9 cellular contexts compared by ENCODE assay signal in genomic region chr10:45373003-45373782, GRCh38. TPM values are rescaled to one million over a fixed set of nuclear protein-coding genes. Genes with fewer than 3 reads are reported as not detected.
A peak's percentile ranks its signal among the peaks of the same experiment; 100 is the strongest.
DNase-seq lines count a peak whose midpoint lies in the region; ATAC-seq and TF ChIP-seq lines count a peak whose summit lies in the region.
"Had no signal": no experiment of that assay in that cellular context is flagged by ENCODE, and none has a peak within 500 bp of the region (broad histone marks: within the 10 kb centered on the region; RNA-seq: fewer than 3 reads in every experiment).

No MANE protein-coding gene starts in this region.

- H3K18ac ChIP-seq in neuronal stem cell (ENCODE audit: low read length), result peak overlapping the region; percentile 84

- H3K9me3 ChIP-seq in BLaER1 (no peaks in the 10 kb centered on the region), endocrine pancreas (ENCODE audit: control insufficient read depth, low read length) (no peaks in the 10 kb centered on the region), neuronal stem cell (replicated peaks in 1 of 2; ENCODE audit: control insufficient read depth in 2 of 2, insufficient read depth in 1 of 2, low read depth in 1 of 2, low read length in 2 of 2) (no peaks in the 10 kb centered on the region), thyroid gland (no peaks in the 10 kb centered on the region)

- peak overlapping the region; percentile 75 for H3K4me3 ChIP-seq in BLaER1
- peak overlapping the region; percentile 71 for H3K4me3 ChIP-seq in endocrine pancreas (ENCODE audit: control insufficient read depth, insufficient read depth, low read length)
- H3K4me3 ChIP-seq in neuronal stem cell (ENCODE audit: low read length in 2 of 2), result peak overlapping the region in 1 of 2 donors; percentile 67
- peak overlapping the region in 1 of 3 donors; percentile 30 for H3K4me3 ChIP-seq in thyroid gland (replicated peaks in 1 of 3)

- intact Hi-C loops in thyroid gland (cut with DNase I), result no loop called here

- no peaks in the 10 kb centered on the region for H3K9me3 Mint-ChIP-seq in T-cell

- H3K4me1 ChIP-seq in BLaER1 (peaks cover 90% of the 10 kb centered on the region), endocrine pancreas (ENCODE audit: control insufficient read depth, insufficient read depth, low read length) (no peaks in the 10 kb centered on the region), neuronal stem cell (ENCODE audit: control insufficient read depth in 2 of 2, insufficient read depth in 1 of 2, low read depth in 1 of 2, low read length in 2 of 2) (peaks cover 0 to 2% of the 10 kb centered on the region in 2 donors), thyroid gland (peaks cover 7 to 18% of the 10 kb centered on the region in 2 donors)

- peak overlapping the region; percentile 2 for H4K8ac ChIP-seq in neuronal stem cell (ENCODE audit: low read depth, low read length)

- H3K27ac Mint-ChIP-seq in T-cell, result peak overlapping the region in 1 of 2 donors; percentile 62

- no peak overlapping the region for H3K4ac ChIP-seq in neuronal stem cell (ENCODE audit: low read length)

- POLR2A ChIA-PET in T-cell (lab: Charles Lee), result interaction anchor here in 1 of 2 donors (0.7 kb wide), 1 partner anchor 48 kb away, joined by 3 read pairs; no protein-coding TSS in a partner anchor

- H3K4me1 Mint-ChIP-seq in T-cell, result peaks cover 16 to 39% (median 19%) of the 10 kb centered on the region in 3 donors

- WGBS in neuronal stem cell (ENCODE audit: extremely low coverage in 2 of 2, insufficient read length in 2 of 2, insufficient replicate concordance in 1 of 2), 2 donors, result no CpG with 5 or more reads among the region's 44 CpGs
- 3 to 4% methylated on average over 22 to 34 of the region's 44 CpGs for WGBS in thyroid gland, 2 donors

- CTCF ChIA-PET in T-cell (lab: Charles Lee), result no interaction called here

- ATAC-seq in GM19025 (IDR thresholded peaks at IDR 0.05; ENCODE audit: low read depth, unreplicated experiment) (peak; percentile 30), HG03097 (IDR thresholded peaks at IDR 0.05; ENCODE audit: low FRiP score, unreplicated experiment) (peak; percentile 31), T-cell (replicated peaks in 1 of 4) (peak; percentile 38 to 73 (median 46))

- TF ChIP-seq POLR2A in thyroid gland (IDR thresholded peaks at IDR 0.05), result no peak

- peak overlapping the region; percentile 69 for H3K23ac ChIP-seq in neuronal stem cell (ENCODE audit: low read depth, low read length, poor library complexity)

- no peaks in the 10 kb centered on the region for H3K36me3 Mint-ChIP-seq in T-cell

- H2BK120ac ChIP-seq in neuronal stem cell (ENCODE audit: low read depth, low read length), result no peak overlapping the region

- H4K91ac ChIP-seq in neuronal stem cell (ENCODE audit: low read depth, low read length, poor library complexity), result no peak overlapping the region

- H3K27me3 ChIP-seq in BLaER1, result no peaks in the 10 kb centered on the region; the same call in 1 of the 2 replicates
- H3K27me3 ChIP-seq in endocrine pancreas (ENCODE audit: control insufficient read depth, insufficient read depth, low read length), result no peaks in the 10 kb centered on the region
- peaks cover 4 to 74% (median 47%) of the 10 kb centered on the region in 3 experiments for H3K27me3 ChIP-seq in neuronal stem cell (ENCODE audit: control insufficient read depth in 3 of 3, insufficient read depth in 3 of 3, low read depth in 1 of 3, low read length in 3 of 3)
- H3K27me3 ChIP-seq in thyroid gland, result no peaks in the 10 kb centered on the region

- peak overlapping the region; percentile 51 for H3K14ac ChIP-seq in neuronal stem cell (ENCODE audit: low read length)

- H3K9ac ChIP-seq in BLaER1, result peak overlapping the region; percentile 83
- peak overlapping the region; percentile 31 for H3K9ac ChIP-seq in endocrine pancreas (ENCODE audit: control insufficient read depth, insufficient read depth, low read length)
- peak overlapping the region; percentile 5 for H3K9ac ChIP-seq in neuronal stem cell (ENCODE audit: low read depth, low read length, poor library complexity)

- TF ChIP-seq CTCF in thyroid gland (IDR thresholded peaks at IDR 0.05), result no peak

- no peaks in the 10 kb centered on the region for H3K36me3 ChIP-seq in BLaER1
- H3K36me3 ChIP-seq in endocrine pancreas (ENCODE audit: control insufficient read depth, insufficient read depth, low read length), result no peaks in the 10 kb centered on the region
- H3K36me3 ChIP-seq in neuronal stem cell (replicated peaks in 1 of 2; ENCODE audit: control insufficient read depth in 2 of 2, insufficient read depth in 2 of 2, low read length in 2 of 2), result no peaks in the 10 kb centered on the region
- no peaks in the 10 kb centered on the region for H3K36me3 ChIP-seq in thyroid gland

- H2BK15ac ChIP-seq in neuronal stem cell (ENCODE audit: low read length), result peak overlapping the region; percentile 62

- H2AK5ac ChIP-seq in neuronal stem cell (ENCODE audit: low read depth, low read length), result no peak overlapping the region

- peak overlapping the region; percentile 84 for H2AFZ ChIP-seq in neuronal stem cell (ENCODE audit: low read length)

- H2BK5ac ChIP-seq in neuronal stem cell (ENCODE audit: low read length), result no peak overlapping the region

- H4K20me1 ChIP-seq in BLaER1, result no peaks in the 10 kb centered on the region

- H3K79me1 ChIP-seq in neuronal stem cell (ENCODE audit: low read depth, low read length), result no peaks in the 10 kb centered on the region

- H3K4me2 ChIP-seq in BLaER1 (peak overlapping the region; percentile 95), neuronal stem cell (ENCODE audit: insufficient read depth, low read length, poor library complexity, severe bottlenecking) (peak overlapping the region; percentile 74)

- peak overlapping the region; percentile 80 to 87 (median 85) for H3K4me3 Mint-ChIP-seq in T-cell

- peak overlapping the region; percentile 81 for H3K27ac ChIP-seq in BLaER1
- H3K27ac ChIP-seq in neuronal stem cell (replicated peaks; ENCODE audit: low read length), result no peak overlapping the region
- H3K27ac ChIP-seq in thyroid gland, result no peak overlapping the region
- H3K27ac ChIP-seq: epithelial cell of prostate had no signal

- peak overlapping the region; percentile 46 for H2BK12ac ChIP-seq in neuronal stem cell (ENCODE audit: low read length)

- H3K27me3 Mint-ChIP-seq in T-cell, result peaks cover 26 to 36% of the 10 kb centered on the region in 2 donors

- DNase-seq in T-cell (peak in 8 of 34 experiments; percentile 10 to 26 (median 18)), neuronal stem cell (ENCODE audit: low spot score) (no peak), thyroid gland (no peak), medulla oblongata (ENCODE audit: extremely low spot score) (no peak)

RNA-seq across cellular contexts. Expression of gene ALOX5, which starts 0.8 kb away (rescaled TPM):
- total RNA-seq in T-cell, result 10 to 100 TPM; 13.8 to 39.8 (median 16.1) TPM
- 0.73 TPM for polyA plus RNA-seq in neuronal stem cell (2013, experiment 1 of 2)
- 0.97 TPM for polyA plus RNA-seq in neuronal stem cell (2013, experiment 2 of 2)
- 10 to 100 TPM in 2 of 4 donors, 1 to 10 TPM in 2; 4.1 to 28.2 (median 10.3) TPM for total RNA-seq in thyroid gland

RNA-seq across cellular contexts. Expression of gene OR13A1, which starts 57.8 kb away (rescaled TPM):
- total RNA-seq in T-cell (under 1 TPM in 3 of 5 donors, not detected in 2; 0.19 to 0.26 (median 0.20) TPM), thyroid gland (not detected)
- polyA plus RNA-seq in neuronal stem cell (2013, experiment 1 of 2), result 0.22 TPM
- polyA plus RNA-seq in neuronal stem cell (2013, experiment 2 of 2), result 0.22 TPM

Comparison
In these comparisons a context has a peak if more than half of its experiments do, and no peak if none do; other contexts are left out.
1. H3K9ac ChIP-seq: peak in every context shown above with its lines; median percentile 83 in BLaER1; 31 in endocrine pancreas; 5 in neuronal stem cell.